ENCODE assay signal across 1 cellular context in the genomic region with DNA sequence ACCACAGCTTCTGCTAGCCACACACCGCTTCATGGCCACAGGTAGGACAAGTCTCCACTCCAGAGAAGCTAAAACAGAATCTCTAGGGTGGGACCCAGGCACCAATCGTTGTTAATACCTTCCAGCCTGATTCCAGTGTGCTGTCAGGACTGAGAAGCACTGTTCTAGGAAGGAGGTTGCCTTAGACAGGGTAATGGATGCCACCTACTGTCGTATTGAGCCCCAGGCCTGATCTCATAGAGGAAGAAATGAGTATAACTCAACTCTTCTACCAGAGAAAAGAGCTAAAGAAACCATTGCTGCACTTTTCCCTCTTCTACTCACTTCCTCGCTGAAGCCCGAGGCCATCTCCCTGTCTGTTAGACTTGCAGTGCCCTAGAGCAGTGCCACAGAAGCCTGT.
TF ChIP-seq lines count a peak whose summit lies in the region.

No MANE protein-coding gene starts in this region.

TF ChIP-seq in HepG2, 621 proteins besides CTCF, POLR2A, EP300 and RAD21 (continued from another document):
- no peak for TF ChIP-seq RERE (CRISPR knock-in tag; IDR thresholded peaks at IDR 0.05; ENCODE audit: low read depth)
- TF ChIP-seq ZFP90 (CRISPR knock-in tag; IDR thresholded peaks at IDR 0.05; ENCODE audit: borderline replicate concordance), result no peak
- TF ChIP-seq ZNF766 (CRISPR knock-in tag; IDR thresholded peaks at IDR 0.05; ENCODE audit: borderline replicate concordance), result no peak
